Comparison of ENCODE assay signal across 24 cellular contexts in the genomic region with DNA sequence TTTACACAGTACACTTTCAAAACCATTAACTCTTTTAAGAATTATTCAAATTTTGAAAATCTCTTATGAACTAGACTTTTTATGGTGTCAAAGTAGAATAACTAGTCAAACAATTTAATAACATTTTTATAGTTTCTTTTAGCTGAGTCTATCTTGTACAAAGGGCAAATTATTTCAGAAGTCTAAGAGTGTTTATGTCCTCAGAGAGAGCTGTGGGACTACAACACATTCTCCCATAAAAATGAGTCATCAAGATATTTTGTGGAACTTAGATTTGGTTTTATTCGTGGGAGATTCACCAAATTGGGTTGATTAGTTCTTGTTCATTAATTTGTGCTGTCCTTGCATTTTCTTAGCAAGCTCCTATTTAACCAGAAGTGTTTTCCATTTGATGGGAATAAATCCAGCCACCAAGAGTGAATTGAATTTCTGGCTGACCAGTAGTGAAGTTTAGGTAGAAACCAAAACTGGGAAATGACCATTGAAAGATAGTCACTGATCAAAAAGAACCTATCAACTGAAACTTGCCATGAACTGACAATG.
"Had no signal": no experiment of that assay in that cellular context is flagged by ENCODE, and none has a peak within 500 bp of the region (broad histone marks: within the 10 kb centered on the region; RNA-seq: fewer than 3 reads in every experiment).

No MANE protein-coding gene starts in this region.

- H3K27me3 Mint-ChIP-seq: activated CD4-positive, alpha-beta memory T cell treated with anti-CD3 and anti-CD28 coated beads, Interleukin-2, amount 10 ng/mL, durations not matched to agents 7 days and 5 days; activated CD4-positive, alpha-beta T cell treated with anti-CD3 and anti-CD28 coated beads for 36 hours; activated naive CD8-positive, alpha-beta T cell; activated T-helper 17 cell treated with anti-CD3 and anti-CD28 coated beads, Interleukin-2, amount 50 U/mL, for 72 hours had no signal

- H3K36me3 ChIP-seq: brain microvascular endothelial cell, cardiac muscle cell had no signal

- DNase-seq: activated CD4-positive, alpha-beta memory T cell treated with anti-CD3 and anti-CD28 coated beads, Interleukin-2, amount 10 ng/mL, durations not matched to agents 7 days and 5 days; activated CD4-positive, alpha-beta T cell treated with anti-CD3 and anti-CD28 coated beads for 36 hours; activated CD4-positive, alpha-beta T cell treated with anti-CD3 and anti-CD28 coated beads, Interleukin-2, amount 50 U/mL, for 1 hour; activated gamma-delta T cell; activated naive CD4-positive, alpha-beta T cell treated with anti-CD3 and anti-CD28 coated beads for 36 hours; activated T-cell treated with anti-CD3 and anti-CD28 coated beads for 4 hours; activated T-cell treated with anti-CD3 and anti-CD28 coated beads, Interleukin-2, amount 50 U/mL, for 48 hours; brain microvascular endothelial cell; Karpas-422; NCI-H1048; NCI-H146; NCI-H187 treated with DMSO at 0.1 percent for 48 hours; NCI-H2171; NCI-H226; NCI-H82; RPMI8226; T-cell had no signal

- H3K36me3 Mint-ChIP-seq: activated naive CD8-positive, alpha-beta T cell; T-cell had no signal

- H3K4me3 Mint-ChIP-seq: activated CD4-positive, alpha-beta memory T cell treated with anti-CD3 and anti-CD28 coated beads, Interleukin-2, amount 10 ng/mL, durations not matched to agents 7 days and 5 days; activated CD4-positive, alpha-beta T cell treated with anti-CD3 and anti-CD28 coated beads for 36 hours; activated naive CD4-positive, alpha-beta T cell treated with anti-CD3 and anti-CD28 coated beads for 36 hours; activated naive CD8-positive, alpha-beta T cell; activated T-helper 17 cell treated with anti-CD3 and anti-CD28 coated beads, Interleukin-2, amount 50 U/mL, for 72 hours; T-cell had no signal

- H3K27ac Mint-ChIP-seq: activated CD4-positive, alpha-beta memory T cell treated with anti-CD3 and anti-CD28 coated beads, Interleukin-2, amount 10 ng/mL, durations not matched to agents 7 days and 5 days; activated CD4-positive, alpha-beta T cell treated with anti-CD3 and anti-CD28 coated beads for 36 hours; activated naive CD4-positive, alpha-beta T cell treated with anti-CD3 and anti-CD28 coated beads for 36 hours; activated naive CD8-positive, alpha-beta T cell; activated T-helper 17 cell treated with anti-CD3 and anti-CD28 coated beads, Interleukin-2, amount 50 U/mL, for 72 hours; T-cell had no signal

- H3K4me1 Mint-ChIP-seq: activated CD4-positive, alpha-beta memory T cell treated with anti-CD3 and anti-CD28 coated beads, Interleukin-2, amount 10 ng/mL, durations not matched to agents 7 days and 5 days; activated CD4-positive, alpha-beta T cell treated with anti-CD3 and anti-CD28 coated beads for 36 hours; activated T-helper 17 cell treated with anti-CD3 and anti-CD28 coated beads, Interleukin-2, amount 50 U/mL, for 72 hours; T-cell had no signal

- ATAC-seq: activated CD4-positive, alpha-beta T cell treated with anti-CD3 and anti-CD28 coated beads for 36 hours; activated T-helper 17 cell treated with anti-CD3 and anti-CD28 coated beads, Interleukin-2, amount 50 U/mL, for 72 hours; Panc1; Right ventricle myocardium inferior; T-cell had no signal

- H3K27me3 ChIP-seq: brain microvascular endothelial cell, cardiac muscle cell had no signal

- H3K4me3 ChIP-seq: cardiac muscle cell, SK-N-MC had no signal

- H3K27ac ChIP-seq: brain microvascular endothelial cell, cardiac muscle cell, SK-N-MC, VCaP had no signal
